Comparison of ENCODE assay signal across 8 cellular contexts in genomic region chr14:101961011-101961721, GRCh38. TPM values are rescaled to one million over a fixed set of nuclear protein-coding genes. Genes with fewer than 3 reads are reported as not detected.
A peak's percentile ranks its signal among the peaks of the same experiment; 100 is the strongest.
DNase-seq lines count a peak whose midpoint lies in the region; ATAC-seq lines count a peak whose summit lies in the region.

No MANE protein-coding gene starts in this region.

- POLR2A ChIA-PET in CD8-positive, alpha-beta memory T cell (lab: Charles Lee), result no interaction called here

- peak; percentile 26 for ATAC-seq in effector memory CD8-positive, alpha-beta T cell (replicated peaks)
- peak; percentile 25 for ATAC-seq in memory B cell (ENCODE audit: low read depth)
- ATAC-seq in GM21717 (IDR thresholded peaks at IDR 0.05; ENCODE audit: unreplicated experiment), result no peak

- H3K4me3 Mint-ChIP-seq in CD8-positive, alpha-beta memory T cell, result peak overlapping the region in 3 of 7 donors; percentile 52 to 83 (median 57)
- H3K4me3 Mint-ChIP-seq in effector memory CD8-positive, alpha-beta T cell, result no peak overlapping the region
- no peak overlapping the region for H3K4me3 Mint-ChIP-seq in memory B cell

- peak overlapping the region in 4 of 8 donors; percentile 51 to 87 (median 80) for H3K27ac Mint-ChIP-seq in CD8-positive, alpha-beta memory T cell
- H3K27ac Mint-ChIP-seq in effector memory CD8-positive, alpha-beta T cell, result peak overlapping the region in 1 of 2 donors; percentile 2
- H3K27ac Mint-ChIP-seq in memory B cell, result no peak overlapping the region

- H3K4me1 ChIP-seq in CD8-positive, alpha-beta memory T cell (ENCODE audit: insufficient read depth, low read length), result peaks cover 18% of the 10 kb centered on the region
- H3K4me1 ChIP-seq in NT2/D1 (ENCODE audit: insufficient read depth, insufficient read length), result peaks cover 9% of the 10 kb centered on the region

- no peak overlapping the region for H3K27ac ChIP-seq in CD8-positive, alpha-beta memory T cell (ENCODE audit: low read depth, low read length)

- H3K9me3 ChIP-seq in CD8-positive, alpha-beta memory T cell (ENCODE audit: low read length), result no peaks in the 10 kb centered on the region
- no peaks in the 10 kb centered on the region for H3K9me3 ChIP-seq in NT2/D1 (ENCODE audit: insufficient read depth, low read length)

- H3K36me3 Mint-ChIP-seq in CD8-positive, alpha-beta memory T cell, result peaks cover 0 to 9% (median 0%) of the 10 kb centered on the region in 3 donors
- peaks cover 4% of the 10 kb centered on the region for H3K36me3 Mint-ChIP-seq in effector memory CD8-positive, alpha-beta T cell (ENCODE audit: insufficient read depth)
- H3K36me3 Mint-ChIP-seq in memory B cell, result no peaks in the 10 kb centered on the region

- H3K27me3 ChIP-seq in CD8-positive, alpha-beta memory T cell (ENCODE audit: insufficient read depth, low read length, poor library complexity, severe bottlenecking), result no peaks in the 10 kb centered on the region
- peaks cover 12% of the 10 kb centered on the region for H3K27me3 ChIP-seq in NT2/D1 (ENCODE audit: insufficient read depth, insufficient read length)

- DNase-seq in CD8-positive, alpha-beta memory T cell, result peak; percentile 59 to 81 (median 67)
- DNase-seq in HuH-7.5 (ENCODE audit: low spot score) (peak; percentile 74), NT2/D1 (ENCODE audit: low read depth, low spot score) (peak; percentile 66), memory B cell (ENCODE audit: low spot score in 2 of 2) (peak; percentile 71 to 73)
- peak; percentile 87 for DNase-seq in activated CD8-positive, alpha-beta memory T cell treated with anti-CD3 and anti-CD28 coated beads for 24 hours
- peak; percentile 67 to 72 (median 70) for DNase-seq in effector memory CD8-positive, alpha-beta T cell
- DNase-seq in stimulated activated CD8-positive, alpha-beta memory T cell treated with anti-CD3 and anti-CD28 coated beads, Interleukin-15, amount 100 ng/mL, for 48 hours (ENCODE audit: low read depth in 2 of 2), result peak; percentile 54 to 59

- H3K9ac ChIP-seq in NT2/D1 (ENCODE audit: insufficient read length, low read depth), result no peak overlapping the region

- no peaks in the 10 kb centered on the region for H3K9me3 Mint-ChIP-seq in CD8-positive, alpha-beta memory T cell
- no peaks in the 10 kb centered on the region for H3K9me3 Mint-ChIP-seq in effector memory CD8-positive, alpha-beta T cell
- no peaks in the 10 kb centered on the region for H3K9me3 Mint-ChIP-seq in memory B cell

- H3K36me3 ChIP-seq in CD8-positive, alpha-beta memory T cell (ENCODE audit: insufficient read depth, low read length), result no peaks in the 10 kb centered on the region
- H3K36me3 ChIP-seq in NT2/D1 (ENCODE audit: insufficient read depth, insufficient read length, low read length), result no peaks in the 10 kb centered on the region

- CTCF ChIA-PET in CD8-positive, alpha-beta memory T cell (lab: Charles Lee), result interaction anchor here (1.0 to 2.1 kb wide), 14 partner anchors 9 to 360 kb away, joined by 3 to 11 read pairs (median 4); no protein-coding TSS in a partner anchor

- H3K4me1 Mint-ChIP-seq in CD8-positive, alpha-beta memory T cell, result peaks cover 25 to 32% (median 31%) of the 10 kb centered on the region in 3 donors
- H3K4me1 Mint-ChIP-seq in effector memory CD8-positive, alpha-beta T cell (ENCODE audit: low read depth in 2 of 2), result peaks cover 15 to 25% of the 10 kb centered on the region in 2 donors
- peaks cover 12% of the 10 kb centered on the region for H3K4me1 Mint-ChIP-seq in memory B cell

- H3K4me3 ChIP-seq in CD8-positive, alpha-beta memory T cell (ENCODE audit: low read length), result no peak overlapping the region
- no peak overlapping the region for H3K4me3 ChIP-seq in NT2/D1 (ENCODE audit: insufficient read length, low read depth)

- peaks cover 0 to 3% of the 10 kb centered on the region in 2 donors for H3K27me3 Mint-ChIP-seq in CD8-positive, alpha-beta memory T cell
- no peaks in the 10 kb centered on the region for H3K27me3 Mint-ChIP-seq in effector memory CD8-positive, alpha-beta T cell
- no peaks in the 10 kb centered on the region for H3K27me3 Mint-ChIP-seq in memory B cell

RNA-seq across cellular contexts. Expression of gene DYNC1H1, which starts 3.2 kb away (rescaled TPM):
- total RNA-seq in CD8-positive, alpha-beta memory T cell, result 100 to 1,000 TPM; 241 to 249 TPM
- 59.7 TPM for polyA plus RNA-seq in CD8-positive, alpha-beta memory T cell
